In genomic region chr22:20214853-20215252, GRCh38 we compare ENCODE assay signal across 29 cellular contexts.
"Had no signal": no experiment of that assay in that cellular context is flagged by ENCODE, and none has a peak within 500 bp of the region (broad histone marks: within the 10 kb centered on the region; RNA-seq: fewer than 3 reads in every experiment).

No MANE protein-coding gene starts in this region.

- H3K27ac Mint-ChIP-seq: mesothelial cell of epicardium, natural killer cell, nephron progenitor cell had no signal

- H3K9me3 ChIP-seq: pancreas, prostate gland, testis, thyroid gland, transverse colon, upper lobe of left lung had no signal

- H3K4me2 ChIP-seq: hepatocyte had no signal

- H3K27me3 ChIP-seq: hepatocyte, left lung, pancreas, stomach, testis, thyroid gland, transverse colon, upper lobe of left lung had no signal

- H3K36me3 ChIP-seq: left lung, pancreas, prostate gland, stomach, thyroid gland, transverse colon, upper lobe of left lung had no signal

- H3K4me1 ChIP-seq: prostate gland had no signal

- H3K79me2 ChIP-seq: hepatocyte had no signal

- FAIRE-seq: kidney, pancreas had no signal

- H3K36me3 Mint-ChIP-seq: mesothelial cell of epicardium; naive B cell; natural killer cell; stimulated activated naive B cell treated with anti-CD40 and anti-IgM and Interleukin-4, amounts not matched to agents 10 μg/mL and 1 μg/mL and 100 μg/mL, for 72 hours had no signal

- ATAC-seq: left colon; left lung; natural killer cell; pancreas; right cardiac atrium; sciatic nerve; stimulated activated naive B cell treated with anti-CD40 and anti-IgM and Interleukin-4, amounts not matched to agents 10 μg/mL and 1 μg/mL and 100 μg/mL, for 72 hours; stimulated activated naive CD8-positive, alpha-beta T cell treated with anti-CD3 and anti-CD28 coated beads, Interleukin-15, Interleukin-2, amounts not matched to agents 100 U/mL and 50 U/mL, for 24 hours had no signal

- H3K4me3 Mint-ChIP-seq: mesothelial cell of epicardium; nephron progenitor cell; stimulated activated naive B cell treated with anti-CD40 and anti-IgM and Interleukin-4, amounts not matched to agents 10 μg/mL and 1 μg/mL and 100 μg/mL, for 72 hours had no signal

- H3K4me3 ChIP-seq: hepatocyte, left lung, lung, pancreas, prostate gland, skin epidermis, stomach, testis, thyroid gland, transverse colon, upper lobe of left lung had no signal

- H3K9me3 Mint-ChIP-seq: mesothelial cell of epicardium; natural killer cell; nephron progenitor cell; stimulated activated naive B cell treated with anti-CD40 and anti-IgM and Interleukin-4, amounts not matched to agents 10 μg/mL and 1 μg/mL and 100 μg/mL, for 72 hours had no signal

- DNase-seq: kidney; left colon; left lung; mesendoderm; naive B cell; natural killer cell; nephron progenitor cell; nucleus accumbens; pancreas; posterior cingulate gyrus; retina; right cardiac atrium; stimulated activated CD4-positive, alpha-beta T cell treated with anti-CD3 and anti-CD28 coated beads, Interleukin-12 subunit alpha, Interleukin-12 subunit beta, amount 100 ng/mL, for 4 hours; stimulated activated CD4-positive, alpha-beta T cell treated with anti-CD3 and anti-CD28 coated beads, Interleukin-15, amount 100 ng/mL, for 24 hours; stimulated activated CD4-positive, alpha-beta T cell treated with anti-CD3 and anti-CD28 coated beads, Interleukin-2, amount 100 ng/mL, for 24 hours; stimulated activated CD4-positive, alpha-beta T cell treated with anti-CD3 and anti-CD28 coated beads, Interleukin-4, amount 100 ng/mL, for 1 hour; stimulated activated naive B cell treated with anti-CD40 and anti-IgM and Interleukin-4, amounts not matched to agents 10 μg/mL and 1 μg/mL and 100 μg/mL, for 72 hours; stimulated activated naive CD8-positive, alpha-beta T cell treated with anti-CD3 and anti-CD28 coated beads, Interleukin-15, Interleukin-2, amounts not matched to agents 100 U/mL and 50 U/mL, for 24 hours; stomach; testis; thyroid gland; transverse colon had no signal

- H3K27ac ChIP-seq: hepatocyte, left lung, pancreas, prostate gland, skin epidermis, stomach, testis, thyroid gland, transverse colon, upper lobe of left lung had no signal

- H2AFZ ChIP-seq: hepatocyte had no signal
